In the genomic region with DNA sequence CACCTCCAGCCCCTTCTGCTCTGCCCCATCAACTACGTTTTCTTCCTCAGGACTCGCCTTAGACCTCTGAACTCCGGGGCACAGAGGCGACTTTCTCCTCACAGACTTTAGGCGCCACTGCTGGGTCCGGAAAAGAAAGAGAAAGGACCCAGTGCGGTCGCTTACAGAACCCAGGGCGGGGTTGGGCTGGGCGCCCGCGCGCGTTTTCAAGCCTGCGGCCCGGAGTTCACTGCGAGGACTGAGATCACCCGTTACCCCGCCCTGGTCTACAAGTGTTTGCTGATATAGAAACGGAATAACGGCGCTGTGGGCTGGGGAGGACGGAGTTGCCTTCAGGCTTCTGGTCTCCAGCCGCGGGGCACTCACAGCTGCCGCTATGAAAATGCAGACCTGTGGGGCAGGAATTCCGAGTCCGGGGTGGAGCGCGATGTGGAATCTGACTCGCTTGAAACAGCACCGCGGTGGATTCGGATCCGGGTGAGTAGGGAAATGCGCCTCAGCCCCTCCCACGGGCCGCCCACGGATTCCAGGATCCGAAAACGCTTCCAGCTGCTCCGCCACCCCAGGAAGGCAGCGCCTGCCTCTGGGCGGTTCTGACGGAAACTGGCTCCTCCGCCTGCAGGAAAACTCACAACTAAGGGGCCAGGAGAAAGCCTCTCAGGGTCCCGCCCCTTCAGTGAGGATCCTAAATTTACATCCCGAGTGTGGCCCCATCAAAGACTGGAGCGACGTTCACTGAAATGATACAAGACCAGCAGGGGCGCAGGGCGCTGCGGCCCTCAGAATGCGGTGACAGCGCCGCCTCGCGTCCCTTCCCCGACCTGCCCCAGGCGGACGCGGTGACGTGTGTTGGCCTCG, we compare ENCODE assay signal across 8 cellular contexts. TPM values are rescaled to one million over a fixed set of nuclear protein-coding genes. Genes with fewer than 3 reads are reported as not detected.
DNase-seq lines count a peak whose midpoint lies in the region; ATAC-seq and TF ChIP-seq lines count a peak whose summit lies in the region.

No MANE protein-coding gene starts in this region.

- H3K4me1 Mint-ChIP-seq in activated CD4-positive, alpha-beta T cell treated with anti-CD3 and anti-CD28 coated beads, Interleukin-2, amount 10 ng/mL, durations not matched to agents 7 days and 5 days, result peaks cover 57% of the 10 kb centered on the region

- no peaks in the 10 kb centered on the region for H3K27me3 Mint-ChIP-seq in activated CD4-positive, alpha-beta T cell treated with anti-CD3 and anti-CD28 coated beads, Interleukin-2, amount 10 ng/mL, durations not matched to agents 7 days and 5 days

- peak overlapping the region; percentile 96 for H3K4me3 Mint-ChIP-seq in activated CD4-positive, alpha-beta T cell treated with anti-CD3 and anti-CD28 coated beads, Interleukin-2, amount 10 ng/mL, durations not matched to agents 7 days and 5 days

- DNase-seq in AG04449 (ENCODE audit: low read depth, low spot score) (peak; percentile 40), NCI-H446 (lab: John Stamatoyannopoulos, UW) (peak; percentile 49 to 83), dedifferentiated amniotic fluid mesenchymal stem cell (ENCODE audit: extremely low spot score) (peak; percentile 84), left lobe of liver (ENCODE audit: low spot score) (peak; percentile 88)
- peak; percentile 86 for DNase-seq in activated CD4-positive, alpha-beta T cell treated with anti-CD3 and anti-CD28 coated beads, Interleukin-2, amount 10 ng/mL, durations not matched to agents 7 days and 5 days
- DNase-seq in stimulated activated CD4-positive, alpha-beta T cell treated with anti-CD3 and anti-CD28 coated beads, Interleukin-2, amount 100 ng/mL, for 24 hours, result peak; percentile 87 to 88

- H3K9me3 Mint-ChIP-seq in activated CD4-positive, alpha-beta T cell treated with anti-CD3 and anti-CD28 coated beads, Interleukin-2, amount 10 ng/mL, durations not matched to agents 7 days and 5 days, result no peaks in the 10 kb centered on the region

- ATAC-seq in GM18861 (IDR thresholded peaks at IDR 0.05; ENCODE audit: unreplicated experiment) (peak; percentile 67), HG03097 (IDR thresholded peaks at IDR 0.05; ENCODE audit: low FRiP score, unreplicated experiment) (peak; percentile 45), left lobe of liver (peak; percentile 82)

- peak overlapping the region; percentile 73 for H3K4me3 ChIP-seq in AG04449 (ENCODE audit: low read depth, low read length)

- peak; percentile 100 for TF ChIP-seq CTCF in AG04449 (IDR thresholded peaks at IDR 0.05; ENCODE audit: insufficient read depth, low read length, missing control alignments)

- peak overlapping the region; percentile 96 for H3K27ac Mint-ChIP-seq in activated CD4-positive, alpha-beta T cell treated with anti-CD3 and anti-CD28 coated beads, Interleukin-2, amount 10 ng/mL, durations not matched to agents 7 days and 5 days

- peaks cover 11% of the 10 kb centered on the region for H3K36me3 Mint-ChIP-seq in activated CD4-positive, alpha-beta T cell treated with anti-CD3 and anti-CD28 coated beads, Interleukin-2, amount 10 ng/mL, durations not matched to agents 7 days and 5 days (ENCODE audit: low read depth)

- POLR2A ChIA-PET in AG04449 (lab: Yijun Ruan, JAX), result no interaction called here
- POLR2A ChIA-PET in activated CD4-positive, alpha-beta T cell treated with anti-CD3 and anti-CD28 coated beads, Interleukin-2, amount 10 ng/mL, durations not matched to agents 7 days and 5 days (lab: Charles Lee), result interaction anchor here (1.2 kb wide), 1 partner anchor 99 kb away, joined by 3 read pairs; no protein-coding TSS in a partner anchor

- CTCF ChIA-PET in AG04449 (lab: Yijun Ruan, JAX), result interaction anchor here (0.8 to 8.2 kb wide), 16 partner anchors 10 to 379 kb away, joined by 3 to 77 read pairs (median 4); a partner anchor contains a TSS
- CTCF ChIA-PET in activated CD4-positive, alpha-beta T cell treated with anti-CD3 and anti-CD28 coated beads, Interleukin-2, amount 10 ng/mL, durations not matched to agents 7 days and 5 days (lab: Charles Lee), result interaction anchor here (0.8 to 1.5 kb wide), 7 partner anchors 10 to 99 kb away, joined by 3 to 6 read pairs (median 3); no protein-coding TSS in a partner anchor

RNA-seq across cellular contexts. Expression of a gene that starts 29.4 kb away (rescaled TPM):
- total RNA-seq in activated CD4-positive, alpha-beta T cell treated with anti-CD3 and anti-CD28 coated beads, Interleukin-2, amount 10 ng/mL, durations not matched to agents 7 days and 5 days, result 100 to 1,000 TPM; 315 to 372 TPM
- total RNA-seq in left lobe of liver, result 30.6 TPM

Comparison
In these comparisons a context has a peak if more than half of its experiments do, and no peak if none do; other contexts are left out.
1. Peak in every context shown above with its lines: DNase-seq, ATAC-seq and H3K4me3 ChIP-seq.
2. RNA of a gene that starts 29.4 kb away (total RNA-seq): 315 to 372 TPM in activated CD4-positive, alpha-beta T cell treated with anti-CD3 and anti-CD28 coated beads, Interleukin-2, amount 10 ng/mL, durations not matched to agents 7 days and 5 days; 30.6 TPM in left lobe of liver (single experiment); every median in the first group is over 10 times any median in the second.